In genomic region chr12:17511369-17511768, GRCh38 we compare ENCODE assay signal across 1 cellular context.
TF ChIP-seq lines count a peak whose summit lies in the region.

No MANE protein-coding gene starts in this region.

TF ChIP-seq in Ishikawa, 13 proteins besides CTCF, POLR2A, EP300 and RAD21 (continued from another document):
- TF ChIP-seq TCF12 (IDR thresholded peaks at IDR 0.05; ENCODE audit: low read depth): no peak
- TF ChIP-seq USF1 (IDR thresholded peaks at IDR 0.05): no peak
- TF ChIP-seq YY1 (IDR thresholded peaks at IDR 0.05; ENCODE audit: low read depth): no peak
- TF ChIP-seq EGR1 (IDR thresholded peaks at IDR 0.05): no peak
- no peak for TF ChIP-seq TAF1 (IDR thresholded peaks at IDR 0.05; ENCODE audit: low read depth)
- no peak for TF ChIP-seq CREB1 (IDR thresholded peaks at IDR 0.05; ENCODE audit: low read depth)
- no peak for TF ChIP-seq MAX (IDR thresholded peaks at IDR 0.05)
